Comparison of ENCODE assay signal across 3 cellular contexts in the genomic region with DNA sequence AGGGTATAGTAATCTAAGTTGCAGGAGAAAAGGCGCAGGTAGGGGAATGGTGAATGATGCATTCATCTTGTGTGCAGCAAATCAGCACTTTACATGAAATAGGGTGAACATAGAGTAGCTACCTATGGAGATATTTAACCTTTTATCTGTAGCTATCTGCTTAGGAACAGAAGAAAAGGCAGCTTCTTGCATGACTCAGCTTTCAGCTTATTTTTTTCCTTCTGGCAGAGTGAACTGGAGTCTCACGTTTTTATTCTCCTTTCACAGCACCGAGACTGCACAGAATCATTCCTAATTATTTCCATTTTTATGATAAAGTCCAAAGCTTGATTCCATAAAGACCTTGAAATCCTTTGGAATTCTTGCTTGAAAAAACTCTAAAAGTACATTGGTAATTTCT.
TF ChIP-seq lines count a peak whose summit lies in the region.

No MANE protein-coding gene starts in this region.

TF ChIP-seq in SK-N-SH, 30 proteins besides CTCF, POLR2A, EP300 and RAD21:
- TF ChIP-seq TCF12 (IDR thresholded peaks at IDR 0.05) (no peak), NFIC (IDR thresholded peaks at IDR 0.05; ENCODE audit: borderline replicate concordance) (no peak), EZH2phosphoT487 (IDR thresholded peaks at IDR 0.05; ENCODE audit: borderline replicate concordance, low read depth) (no peak), POLR2AphosphoS5 (IDR thresholded peaks at IDR 0.05; ENCODE audit: low read depth, low read length) (no peak), GABPA (IDR thresholded peaks at IDR 0.05; ENCODE audit: low read depth) (no peak)
- TF ChIP-seq, protein P1, sequence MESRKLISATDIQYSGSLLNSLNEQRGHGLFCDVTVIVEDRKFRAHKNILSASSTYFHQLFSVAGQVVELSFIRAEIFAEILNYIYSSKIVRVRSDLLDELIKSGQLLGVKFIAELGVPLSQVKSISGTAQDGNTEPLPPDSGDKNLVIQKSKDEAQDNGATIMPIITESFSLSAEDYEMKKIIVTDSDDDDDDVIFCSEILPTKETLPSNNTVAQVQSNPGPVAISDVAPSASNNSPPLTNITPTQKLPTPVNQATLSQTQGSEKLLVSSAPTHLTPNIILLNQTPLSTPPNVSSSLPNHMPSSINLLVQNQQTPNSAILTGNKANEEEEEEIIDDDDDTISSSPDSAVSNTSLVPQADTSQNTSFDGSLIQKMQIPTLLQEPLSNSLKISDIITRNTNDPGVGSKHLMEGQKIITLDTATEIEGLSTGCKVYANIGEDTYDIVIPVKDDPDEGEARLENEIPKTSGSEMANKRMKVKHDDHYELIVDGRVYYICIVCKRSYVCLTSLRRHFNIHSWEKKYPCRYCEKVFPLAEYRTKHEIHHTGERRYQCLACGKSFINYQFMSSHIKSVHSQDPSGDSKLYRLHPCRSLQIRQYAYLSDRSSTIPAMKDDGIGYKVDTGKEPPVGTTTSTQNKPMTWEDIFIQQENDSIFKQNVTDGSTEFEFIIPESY (IDR thresholded peaks at IDR 0.05; ENCODE audit: borderline replicate concordance, low read depth): no peak

TF ChIP-seq in SK-N-SH treated with all-trans-retinoic acid at 6 μM for 48 hours, 23 proteins besides CTCF, POLR2A, EP300 and RAD21:
- TF ChIP-seq BACH2 (CRISPR knock-in tag; IDR thresholded peaks at IDR 0.05; ENCODE audit: borderline replicate concordance): no peak
- no peak for TF ChIP-seq ZNF70 (CRISPR knock-in tag; IDR thresholded peaks at IDR 0.05)
- no peak for TF ChIP-seq TCF4 (CRISPR knock-in tag; IDR thresholded peaks at IDR 0.05; ENCODE audit: borderline replicate concordance)
- TF ChIP-seq SNAI2 (CRISPR knock-in tag; IDR thresholded peaks at IDR 0.05): no peak
- TF ChIP-seq ARNTL (CRISPR knock-in tag; IDR thresholded peaks at IDR 0.05; ENCODE audit: borderline replicate concordance, low read depth): no peak
- no peak for TF ChIP-seq ZNF565 (CRISPR knock-in tag; conservative IDR thresholded peaks at IDR 0.05; ENCODE audit: low read depth)
- no peak for TF ChIP-seq CSDC2 (CRISPR knock-in tag; IDR thresholded peaks at IDR 0.05)
- no peak for TF ChIP-seq ZC3H10 (CRISPR knock-in tag; IDR thresholded peaks at IDR 0.05)
- TF ChIP-seq, protein P2, sequence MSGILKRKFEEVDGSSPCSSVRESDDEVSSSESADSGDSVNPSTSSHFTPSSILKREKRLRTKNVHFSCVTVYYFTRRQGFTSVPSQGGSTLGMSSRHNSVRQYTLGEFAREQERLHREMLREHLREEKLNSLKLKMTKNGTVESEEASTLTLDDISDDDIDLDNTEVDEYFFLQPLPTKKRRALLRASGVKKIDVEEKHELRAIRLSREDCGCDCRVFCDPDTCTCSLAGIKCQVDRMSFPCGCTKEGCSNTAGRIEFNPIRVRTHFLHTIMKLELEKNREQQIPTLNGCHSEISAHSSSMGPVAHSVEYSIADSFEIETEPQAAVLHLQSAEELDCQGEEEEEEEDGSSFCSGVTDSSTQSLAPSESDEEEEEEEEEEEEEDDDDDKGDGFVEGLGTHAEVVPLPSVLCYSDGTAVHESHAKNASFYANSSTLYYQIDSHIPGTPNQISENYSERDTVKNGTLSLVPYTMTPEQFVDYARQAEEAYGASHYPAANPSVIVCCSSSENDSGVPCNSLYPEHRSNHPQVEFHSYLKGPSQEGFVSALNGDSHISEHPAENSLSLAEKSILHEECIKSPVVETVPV (CRISPR knock-in tag; IDR thresholded peaks at IDR 0.05): no peak

TF ChIP-seq in H1, 55 proteins besides CTCF, POLR2A, EP300 and RAD21:
- TF ChIP-seq ZNF274 (IDR thresholded peaks at IDR 0.05; ENCODE audit: borderline replicate concordance, extremely low read depth, low read length) (no peak), YY1 (IDR thresholded peaks at IDR 0.05; ENCODE audit: low read depth, low read length) (no peak), CEBPB (IDR thresholded peaks at IDR 0.05; ENCODE audit: low read depth, low read length) (no peak), ASH2L (IDR thresholded peaks at IDR 0.05; ENCODE audit: low read length) (no peak), HDAC6 (IDR thresholded peaks at IDR 0.05; ENCODE audit: low read depth, low read length) (no peak), CHD2 (IDR thresholded peaks at IDR 0.05; ENCODE audit: low read length) (no peak), KDM5A (IDR thresholded peaks at IDR 0.05; ENCODE audit: low read length) (no peak)
- TF ChIP-seq, protein P3, sequence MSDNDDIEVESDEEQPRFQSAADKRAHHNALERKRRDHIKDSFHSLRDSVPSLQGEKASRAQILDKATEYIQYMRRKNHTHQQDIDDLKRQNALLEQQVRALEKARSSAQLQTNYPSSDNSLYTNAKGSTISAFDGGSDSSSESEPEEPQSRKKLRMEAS (IDR thresholded peaks at IDR 0.05): no peak
- TF ChIP-seq, protein P4, sequence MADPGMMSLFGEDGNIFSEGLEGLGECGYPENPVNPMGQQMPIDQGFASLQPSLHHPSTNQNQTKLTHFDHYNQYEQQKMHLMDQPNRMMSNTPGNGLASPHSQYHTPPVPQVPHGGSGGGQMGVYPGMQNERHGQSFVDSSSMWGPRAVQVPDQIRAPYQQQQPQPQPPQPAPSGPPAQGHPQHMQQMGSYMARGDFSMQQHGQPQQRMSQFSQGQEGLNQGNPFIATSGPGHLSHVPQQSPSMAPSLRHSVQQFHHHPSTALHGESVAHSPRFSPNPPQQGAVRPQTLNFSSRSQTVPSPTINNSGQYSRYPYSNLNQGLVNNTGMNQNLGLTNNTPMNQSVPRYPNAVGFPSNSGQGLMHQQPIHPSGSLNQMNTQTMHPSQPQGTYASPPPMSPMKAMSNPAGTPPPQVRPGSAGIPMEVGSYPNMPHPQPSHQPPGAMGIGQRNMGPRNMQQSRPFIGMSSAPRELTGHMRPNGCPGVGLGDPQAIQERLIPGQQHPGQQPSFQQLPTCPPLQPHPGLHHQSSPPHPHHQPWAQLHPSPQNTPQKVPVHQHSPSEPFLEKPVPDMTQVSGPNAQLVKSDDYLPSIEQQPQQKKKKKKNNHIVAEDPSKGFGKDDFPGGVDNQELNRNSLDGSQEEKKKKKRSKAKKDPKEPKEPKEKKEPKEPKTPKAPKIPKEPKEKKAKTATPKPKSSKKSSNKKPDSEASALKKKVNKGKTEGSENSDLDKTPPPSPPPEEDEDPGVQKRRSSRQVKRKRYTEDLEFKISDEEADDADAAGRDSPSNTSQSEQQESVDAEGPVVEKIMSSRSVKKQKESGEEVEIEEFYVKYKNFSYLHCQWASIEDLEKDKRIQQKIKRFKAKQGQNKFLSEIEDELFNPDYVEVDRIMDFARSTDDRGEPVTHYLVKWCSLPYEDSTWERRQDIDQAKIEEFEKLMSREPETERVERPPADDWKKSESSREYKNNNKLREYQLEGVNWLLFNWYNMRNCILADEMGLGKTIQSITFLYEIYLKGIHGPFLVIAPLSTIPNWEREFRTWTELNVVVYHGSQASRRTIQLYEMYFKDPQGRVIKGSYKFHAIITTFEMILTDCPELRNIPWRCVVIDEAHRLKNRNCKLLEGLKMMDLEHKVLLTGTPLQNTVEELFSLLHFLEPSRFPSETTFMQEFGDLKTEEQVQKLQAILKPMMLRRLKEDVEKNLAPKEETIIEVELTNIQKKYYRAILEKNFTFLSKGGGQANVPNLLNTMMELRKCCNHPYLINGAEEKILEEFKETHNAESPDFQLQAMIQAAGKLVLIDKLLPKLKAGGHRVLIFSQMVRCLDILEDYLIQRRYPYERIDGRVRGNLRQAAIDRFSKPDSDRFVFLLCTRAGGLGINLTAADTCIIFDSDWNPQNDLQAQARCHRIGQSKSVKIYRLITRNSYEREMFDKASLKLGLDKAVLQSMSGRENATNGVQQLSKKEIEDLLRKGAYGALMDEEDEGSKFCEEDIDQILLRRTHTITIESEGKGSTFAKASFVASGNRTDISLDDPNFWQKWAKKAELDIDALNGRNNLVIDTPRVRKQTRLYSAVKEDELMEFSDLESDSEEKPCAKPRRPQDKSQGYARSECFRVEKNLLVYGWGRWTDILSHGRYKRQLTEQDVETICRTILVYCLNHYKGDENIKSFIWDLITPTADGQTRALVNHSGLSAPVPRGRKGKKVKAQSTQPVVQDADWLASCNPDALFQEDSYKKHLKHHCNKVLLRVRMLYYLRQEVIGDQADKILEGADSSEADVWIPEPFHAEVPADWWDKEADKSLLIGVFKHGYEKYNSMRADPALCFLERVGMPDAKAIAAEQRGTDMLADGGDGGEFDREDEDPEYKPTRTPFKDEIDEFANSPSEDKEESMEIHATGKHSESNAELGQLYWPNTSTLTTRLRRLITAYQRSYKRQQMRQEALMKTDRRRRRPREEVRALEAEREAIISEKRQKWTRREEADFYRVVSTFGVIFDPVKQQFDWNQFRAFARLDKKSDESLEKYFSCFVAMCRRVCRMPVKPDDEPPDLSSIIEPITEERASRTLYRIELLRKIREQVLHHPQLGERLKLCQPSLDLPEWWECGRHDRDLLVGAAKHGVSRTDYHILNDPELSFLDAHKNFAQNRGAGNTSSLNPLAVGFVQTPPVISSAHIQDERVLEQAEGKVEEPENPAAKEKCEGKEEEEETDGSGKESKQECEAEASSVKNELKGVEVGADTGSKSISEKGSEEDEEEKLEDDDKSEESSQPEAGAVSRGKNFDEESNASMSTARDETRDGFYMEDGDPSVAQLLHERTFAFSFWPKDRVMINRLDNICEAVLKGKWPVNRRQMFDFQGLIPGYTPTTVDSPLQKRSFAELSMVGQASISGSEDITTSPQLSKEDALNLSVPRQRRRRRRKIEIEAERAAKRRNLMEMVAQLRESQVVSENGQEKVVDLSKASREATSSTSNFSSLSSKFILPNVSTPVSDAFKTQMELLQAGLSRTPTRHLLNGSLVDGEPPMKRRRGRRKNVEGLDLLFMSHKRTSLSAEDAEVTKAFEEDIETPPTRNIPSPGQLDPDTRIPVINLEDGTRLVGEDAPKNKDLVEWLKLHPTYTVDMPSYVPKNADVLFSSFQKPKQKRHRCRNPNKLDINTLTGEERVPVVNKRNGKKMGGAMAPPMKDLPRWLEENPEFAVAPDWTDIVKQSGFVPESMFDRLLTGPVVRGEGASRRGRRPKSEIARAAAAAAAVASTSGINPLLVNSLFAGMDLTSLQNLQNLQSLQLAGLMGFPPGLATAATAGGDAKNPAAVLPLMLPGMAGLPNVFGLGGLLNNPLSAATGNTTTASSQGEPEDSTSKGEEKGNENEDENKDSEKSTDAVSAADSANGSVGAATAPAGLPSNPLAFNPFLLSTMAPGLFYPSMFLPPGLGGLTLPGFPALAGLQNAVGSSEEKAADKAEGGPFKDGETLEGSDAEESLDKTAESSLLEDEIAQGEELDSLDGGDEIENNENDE (IDR thresholded peaks at IDR 0.05; ENCODE audit: insufficient replicate concordance, low read length): no peak
